1 cellular context compared by ENCODE assay signal in genomic region chr22:23925020-23925606, GRCh38.
TF ChIP-seq lines count a peak whose summit lies in the region.

No MANE protein-coding gene starts in this region.

TF ChIP-seq in HepG2, 621 proteins besides CTCF, POLR2A, EP300 and RAD21:
- TF ChIP-seq ZNF562 (CRISPR knock-in tag; IDR thresholded peaks at IDR 0.05; ENCODE audit: borderline replicate concordance): 0 out of 2 replicates have a peak, but pooled peaks have one; percentile 20
- TF ChIP-seq THAP11 (CRISPR knock-in tag; IDR thresholded peaks at IDR 0.05): no peak
- TF ChIP-seq CREB1 (IDR thresholded peaks at IDR 0.05): no peak
- no peak for TF ChIP-seq CREB1 (CRISPR knock-in tag; IDR thresholded peaks at IDR 0.05)
- TF ChIP-seq DMTF1 (CRISPR knock-in tag; IDR thresholded peaks at IDR 0.05): no peak
- TF ChIP-seq ZSCAN22 (CRISPR knock-in tag; IDR thresholded peaks at IDR 0.05): no peak
